In genomic region chr7:23443974-23444373, GRCh38 we compare ENCODE assay signal across 1 cellular context.
TF ChIP-seq lines count a peak whose summit lies in the region.

No MANE protein-coding gene starts in this region.

TF ChIP-seq in GM12878, 131 proteins besides CTCF, POLR2A, EP300 and RAD21 (continued from another document and continues in another):
- TF ChIP-seq E2F4 (IDR thresholded peaks at IDR 0.05; ENCODE audit: low read depth, low read length) (no peak), GATAD2B (conservative IDR thresholded peaks at IDR 0.05; ENCODE audit: low read depth) (no peak), SPI1 (IDR thresholded peaks at IDR 0.05; ENCODE audit: borderline replicate concordance, insufficient read depth, low read depth, low read length) (no peak), SREBF1 (IDR thresholded peaks at IDR 0.05; ENCODE audit: low read length) (no peak), ZNF24 (IDR thresholded peaks at IDR 0.05) (no peak), BACH1 (IDR thresholded peaks at IDR 0.05; ENCODE audit: borderline replicate concordance) (no peak), USF1 (IDR thresholded peaks at IDR 0.05; ENCODE audit: borderline replicate concordance, extremely low read length, insufficient read depth, low read depth, low read length) (no peak), IKZF1 (conservative IDR thresholded peaks at IDR 0.05) (no peak), ZBTB33 (IDR thresholded peaks at IDR 0.05) (no peak), JUND (IDR thresholded peaks at IDR 0.05; ENCODE audit: low read depth, low read length) (no peak), JUNB (IDR thresholded peaks at IDR 0.05) (no peak), ZSCAN29 (IDR thresholded peaks at IDR 0.05) (no peak), ATF3 (IDR thresholded peaks at IDR 0.05; ENCODE audit: borderline replicate concordance, extremely low read depth, low read depth, low read length) (no peak), ZZZ3 (IDR thresholded peaks at IDR 0.05; ENCODE audit: control insufficient read depth, insufficient read length, low read depth) (no peak), HDAC2 (IDR thresholded peaks at IDR 0.05) (no peak), STAT3 (IDR thresholded peaks at IDR 0.05; ENCODE audit: low read depth, low read length) (no peak), SP1 (IDR thresholded peaks at IDR 0.05; ENCODE audit: low read depth, low read length) (no peak), ZNF687 (IDR thresholded peaks at IDR 0.05) (no peak), IRF5 (IDR thresholded peaks at IDR 0.05; ENCODE audit: borderline replicate concordance) (no peak), ZBED1 (IDR thresholded peaks at IDR 0.05; ENCODE audit: borderline replicate concordance) (no peak), CBX5 (IDR thresholded peaks at IDR 0.05; ENCODE audit: low read depth) (no peak), KDM1A (IDR thresholded peaks at IDR 0.05; ENCODE audit: borderline replicate concordance) (no peak), SRF (IDR thresholded peaks at IDR 0.05; ENCODE audit: low read depth in 2 of 2, low read length in 2 of 2) (no peak), SMARCA5 (IDR thresholded peaks at IDR 0.05) (no peak), PAX8 (IDR thresholded peaks at IDR 0.05) (no peak), NFIC (IDR thresholded peaks at IDR 0.05; ENCODE audit: low read depth, low read length) (peak; percentile 51; the same call in 1 of the 2 replicates), CHD4 (IDR thresholded peaks at IDR 0.05) (no peak), TCF3 (IDR thresholded peaks at IDR 0.05; ENCODE audit: borderline replicate concordance, insufficient read depth, low read depth, low read length) (no peak), DPF2 (IDR thresholded peaks at IDR 0.05) (no peak), TCF7 (IDR thresholded peaks at IDR 0.05; ENCODE audit: borderline replicate concordance) (no peak), ZNF592 (IDR thresholded peaks at IDR 0.05) (0 out of 2 replicates have a peak, but pooled peaks have one; percentile 29), ESRRA (IDR thresholded peaks at IDR 0.05; ENCODE audit: low read length) (no peak), MYB (IDR thresholded peaks at IDR 0.05; ENCODE audit: borderline replicate concordance, low read depth, low read length) (no peak), LARP7 (IDR thresholded peaks at IDR 0.05) (no peak), PKNOX1 (IDR thresholded peaks at IDR 0.05) (no peak), CBX3 (IDR thresholded peaks at IDR 0.05; ENCODE audit: borderline replicate concordance, low read depth) (no peak), MLLT1 (IDR thresholded peaks at IDR 0.05) (0 out of 2 replicates have a peak, but pooled peaks have one; percentile 15), ZBTB11 (CRISPR knock-in tag; IDR thresholded peaks at IDR 0.05) (no peak), TCF12 (IDR thresholded peaks at IDR 0.05; ENCODE audit: low read depth, low read length) (no peak), FOXM1 (IDR thresholded peaks at IDR 0.05; ENCODE audit: low read depth, low read length) (peak; percentile 22; the same call in 1 of the 2 replicates), NFYA (IDR thresholded peaks at IDR 0.05; ENCODE audit: borderline replicate concordance, low read depth, low read length) (no peak), PAX5 (IDR thresholded peaks at IDR 0.05; ENCODE audit: borderline replicate concordance, low read depth, low read length) (no peak)
